18 cellular contexts compared by ENCODE assay signal in the genomic region with DNA sequence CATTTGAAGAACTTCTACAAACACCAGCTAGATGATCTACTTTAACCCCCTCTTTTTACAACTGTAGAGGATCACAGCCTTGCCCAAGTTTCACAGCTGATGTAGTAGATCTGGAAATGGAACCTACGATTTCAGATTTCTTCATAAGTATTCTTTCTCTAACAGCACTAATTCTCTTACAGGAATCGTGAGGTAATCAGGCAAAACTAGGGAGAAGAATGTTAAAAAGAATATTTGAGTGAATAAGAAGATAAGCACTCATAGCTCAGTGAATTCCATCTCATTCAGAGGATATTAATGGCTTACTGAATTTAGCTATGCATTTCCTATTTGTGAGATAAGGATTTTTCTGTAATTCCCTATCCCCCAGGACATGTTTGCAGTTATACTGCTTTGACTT. TPM values are rescaled to one million over a fixed set of nuclear protein-coding genes. Genes with fewer than 3 reads are reported as not detected.
DNase-seq lines count a peak whose midpoint lies in the region; ATAC-seq and TF ChIP-seq lines count a peak whose summit lies in the region.
"Had no signal": no experiment of that assay in that cellular context is flagged by ENCODE, and none has a peak within 500 bp of the region (broad histone marks: within the 10 kb centered on the region; RNA-seq: fewer than 3 reads in every experiment).

No MANE protein-coding gene starts in this region.

- no CpG with 5 or more reads among the region's 2 CpGs for WGBS in IMR-90 (ENCODE audit: extremely low coverage in 2 of 2, insufficient read length in 1 of 2), 2 experiments

- no peak overlapping the region for H2BK20ac ChIP-seq in IMR-90 (ENCODE audit: low read depth, low read length)

- H2BK15ac ChIP-seq in IMR-90 (ENCODE audit: low read depth, low read length), result no peak overlapping the region

- no peak overlapping the region for H3K23ac ChIP-seq in IMR-90 (ENCODE audit: low read depth, low read length)

- no peaks in the 10 kb centered on the region for H4K20me1 ChIP-seq in IMR-90 (ENCODE audit: insufficient read depth, low read length)

- no peak overlapping the region for H3K9ac ChIP-seq in IMR-90 (ENCODE audit: low read depth, low read length)

- no peaks in the 10 kb centered on the region for H3K9me1 ChIP-seq in IMR-90 (ENCODE audit: insufficient read depth, low read length)

- H2BK5ac ChIP-seq in IMR-90 (ENCODE audit: low read depth, low read length, poor library complexity, severe bottlenecking), result peak overlapping the region; percentile 62

- H3K56ac ChIP-seq in IMR-90 (ENCODE audit: extremely low read depth, insufficient read depth, low read length), result no peak overlapping the region

- H2BK120ac ChIP-seq in IMR-90 (ENCODE audit: low read depth, low read length), result no peak overlapping the region

- TF ChIP-seq CTCF in AG09309 (IDR thresholded peaks at IDR 0.05; ENCODE audit: control insufficient read depth, insufficient read depth, low read depth, low read length, missing control alignments), result no peak
- no peak for TF ChIP-seq CTCF in IMR-90 (conservative IDR thresholded peaks at IDR 0.05; ENCODE audit: low read depth, low read length)
- no peak for TF ChIP-seq CTCF in omental fat pad (IDR thresholded peaks at IDR 0.05)

- no peak overlapping the region for H4K91ac ChIP-seq in IMR-90 (ENCODE audit: insufficient read depth, low read depth, low read length)

- H3K14ac ChIP-seq in IMR-90 (replicated peaks; ENCODE audit: low read depth, low read length), result no peak overlapping the region

- TF ChIP-seq RAD21 in IMR-90 (IDR thresholded peaks at IDR 0.05; ENCODE audit: low read length), result no peak

- intact Hi-C loops in IMR-90 (cut with micrococcal nuclease), result no loop called here

- in situ Hi-C loops in IMR-90 (cut with MboI; ENCODE audit: low sequenced_read_pairs), result no loop called here

- H2AK9ac ChIP-seq in IMR-90 (replicated peaks; ENCODE audit: low read depth, low read length, poor library complexity), result no peak overlapping the region

- peaks cover 6% of the 10 kb centered on the region for H3K36me3 ChIP-seq in IMR-90 (ENCODE audit: control insufficient read depth, insufficient read depth, low read length)

- H3K4ac ChIP-seq in IMR-90 (ENCODE audit: low read depth, low read length), result no peak overlapping the region

- no peaks in the 10 kb centered on the region for H3K79me1 ChIP-seq in IMR-90 (ENCODE audit: low read depth in 1 of 2, low read length in 2 of 2)

- H2AFZ ChIP-seq in IMR-90 (replicated peaks; ENCODE audit: low read length, poor library complexity), result no peak overlapping the region

- no peaks in the 10 kb centered on the region for H3K27me3 ChIP-seq in IMR-90 (ENCODE audit: control insufficient read depth, insufficient read depth, low read length)
- H3K27me3 ChIP-seq: SJCRH30 had no signal

- H3K27ac ChIP-seq in IMR-90 (ENCODE audit: insufficient read depth, low read length), result no peak overlapping the region
- H3K27ac ChIP-seq: SJCRH30 had no signal

- H3K18ac ChIP-seq in IMR-90 (ENCODE audit: low read depth, low read length), result no peak overlapping the region

- no peak overlapping the region for H4K5ac ChIP-seq in IMR-90 (ENCODE audit: low read depth, low read length)

- dilution Hi-C loops in IMR-90 (cut with HindIII; ENCODE audit: low sequenced_read_pairs, unreplicated experiment), result no loop called here

- DNase-seq in AG09309 (ENCODE audit: low read depth) (peak; percentile 23), IMR-90 (peak; percentile 50), dedifferentiated amniotic fluid mesenchymal stem cell (ENCODE audit: extremely low spot score) (peak; percentile 42), omental fat pad (ENCODE audit: low spot score) (no peak), iPS-NIHi11 (ENCODE audit: low spot score) (no peak), T-helper 9 cell (no peak)
- no peak for DNase-seq in stimulated activated CD4-positive, alpha-beta T cell treated with anti-CD3 and anti-CD28 coated beads, Interleukin-15, amount 100 ng/mL, for 24 hours
- DNase-seq: C1 segment of cervical spinal cord, DMS 273 treated with DMSO at 0.1 percent for 48 hours, NCI-H1417, NCI-H187 treated with DMSO at 0.1 percent for 48 hours, NCI-H446, NCI-H774, PC-3, SJCRH30 had no signal

- H3K9me3 ChIP-seq in IMR-90 (ENCODE audit: control insufficient read depth, insufficient read depth, low read length), result no peaks in the 10 kb centered on the region
- H3K9me3 ChIP-seq: SJCRH30 had no signal

- H3K4me1 ChIP-seq in IMR-90 (ENCODE audit: control insufficient read depth, insufficient read depth, low read length), result peaks cover 2% of the 10 kb centered on the region

- ATAC-seq in IMR-90 (ENCODE audit: low read depth) (peak; percentile 56), omental fat pad (ENCODE audit: low FRiP score) (peak; percentile 69), HG02938 (IDR thresholded peaks at IDR 0.05; ENCODE audit: unreplicated experiment) (no peak)
- ATAC-seq: HCT116, K562, PC-3 had no signal

- no peak overlapping the region for H3K4me3 ChIP-seq in AG09309 (ENCODE audit: control insufficient read depth, low read depth, low read length)
- no peak overlapping the region for H3K4me3 ChIP-seq in IMR-90 (ENCODE audit: insufficient read depth, low read depth, low read length)
- H3K4me3 ChIP-seq: K562, SJCRH30 had no signal

- CTCF ChIA-PET in IMR-90 (lab: Yijun Ruan, JAX), result interaction anchor here (1.2 to 1.8 kb wide), 2 partner anchors 21 to 65 kb away, joined by 3 to 4 read pairs; no protein-coding TSS in a partner anchor

- TF ChIP-seq POLR2A in IMR-90 (IDR thresholded peaks at IDR 0.05; ENCODE audit: low read depth, low read length), result no peak

- POLR2A ChIA-PET in IMR-90 (lab: Charles Lee; ENCODE audit: unreplicated experiment), result no interaction called here

- H3K4me2 ChIP-seq in IMR-90 (ENCODE audit: low read depth, low read length), result no peak overlapping the region

- H2AK5ac ChIP-seq in IMR-90 (ENCODE audit: low read depth, low read length), result no peak overlapping the region

- H4K8ac ChIP-seq in IMR-90 (ENCODE audit: low read depth in 2 of 2, low read length in 2 of 2), result no peak overlapping the region

- BruUV-seq in IMR-90 (replicated peaks; lab: Mats Ljungman, UMichigan), result no TSS peak

TF ChIP-seq in IMR-90, 13 proteins besides CTCF, POLR2A, EP300 and RAD21:
- no peak for TF ChIP-seq RFX5 (IDR thresholded peaks at IDR 0.05; ENCODE audit: low read depth, low read length)
- TF ChIP-seq ELK1 (IDR thresholded peaks at IDR 0.05; ENCODE audit: borderline replicate concordance, low read depth, low read length), result no peak
- TF ChIP-seq MAFK (IDR thresholded peaks at IDR 0.05; ENCODE audit: low read depth, low read length), result no peak
- no peak for TF ChIP-seq CHD1 (IDR thresholded peaks at IDR 0.05; ENCODE audit: low read depth, low read length)

RNA-seq across cellular contexts. Expression of gene NADK2, which starts 42.1 kb away (rescaled TPM):
- total RNA-seq in IMR-90 (2012; rRNA removed), result 17.4 and 21.1 TPM in 2 replicates
- polyA plus RNA-seq in IMR-90 (2012; rRNA removed), result 6.0 and 7.4 TPM in 2 replicates
- 1.9 and 3.1 TPM in 2 replicates for polyA plus RNA-seq in IMR-90 (2012; cell fraction: cytosol; rRNA removed)
- polyA plus RNA-seq in IMR-90 (2012; cell fraction: nucleus; rRNA removed; ENCODE audit: low replicate concordance), result 2.3 and 6.4 TPM in 2 replicates
- 10 to 100 TPM; 13.2 to 26.5 (median 18.9) TPM for total RNA-seq in omental fat pad

RNA-seq across cellular contexts. Expression of gene SKP2, which starts 47.7 kb away (rescaled TPM):
- total RNA-seq in IMR-90 (2012; rRNA removed), result 72.5 and 92.1 TPM in 2 replicates
- polyA plus RNA-seq in IMR-90 (2012; rRNA removed), result 19.9 and 23.3 TPM in 2 replicates
- 9.6 and 17.9 TPM in 2 replicates for polyA plus RNA-seq in IMR-90 (2012; cell fraction: cytosol; rRNA removed)
- polyA plus RNA-seq in IMR-90 (2012; cell fraction: nucleus; rRNA removed; ENCODE audit: low replicate concordance), result 8.1 and 18.7 TPM in 2 replicates
- total RNA-seq in omental fat pad, result 10 to 100 TPM in 3 of 4 donors, 1 to 10 TPM in 1; 8.6 to 19.4 (median 14.1) TPM

RNA-seq across cellular contexts. Expression of gene LMBRD2, which starts 47.9 kb away (rescaled TPM):
- 5.2 and 11.4 TPM in 2 replicates for total RNA-seq in IMR-90 (2012; rRNA removed)
- 1.3 and 1.8 TPM in 2 replicates for polyA plus RNA-seq in IMR-90 (2012; rRNA removed)
- polyA plus RNA-seq in IMR-90 (2012; cell fraction: cytosol; rRNA removed), result 0.19 and 0.26 TPM in 2 replicates
- 0.30 and 2.2 TPM in 2 replicates for polyA plus RNA-seq in IMR-90 (2012; cell fraction: nucleus; rRNA removed; ENCODE audit: low replicate concordance)
- total RNA-seq in omental fat pad, result 10 to 100 TPM in 1 of 4 donors, 1 to 10 TPM in 3; 6.2 to 12.0 (median 8.6) TPM

Comparison
In these comparisons a context has a peak if more than half of its experiments do, and no peak if none do; other contexts are left out.
1. DNase-seq: peak in AG09309 (single experiment), IMR-90 (single experiment) and dedifferentiated amniotic fluid mesenchymal stem cell (single experiment); none in omental fat pad (single experiment), iPS-NIHi11 (single experiment), T-helper 9 cell (single experiment) and stimulated activated CD4-positive, alpha-beta T cell treated with anti-CD3 and anti-CD28 coated beads, Interleukin-15, amount 100 ng/mL, for 24 hours (single experiment).